Comparison of ENCODE assay signal across 11 cellular contexts in genomic region chr5:159953609-159954008, GRCh38. TPM values are rescaled to one million over a fixed set of nuclear protein-coding genes. Genes with fewer than 3 reads are reported as not detected.
"Had no signal": no experiment of that assay in that cellular context is flagged by ENCODE, and none has a peak within 500 bp of the region (broad histone marks: within the 10 kb centered on the region; RNA-seq: fewer than 3 reads in every experiment).

No MANE protein-coding gene starts in this region.

- H3K4me1 ChIP-seq: HAP-1 had no signal

- FAIRE-seq: HTR-8/SVneo had no signal

- H3K9ac ChIP-seq: GM23248 had no signal

- H3K36me3 Mint-ChIP-seq: IgD-negative memory B cell had no signal

- H3K36me3 ChIP-seq: HAP-1 had no signal

- DNase-seq: GM23248, GOT3, H7, HFFc6, KBM-7 had no signal

- H2AFZ ChIP-seq: GM23248 had no signal

- ATAC-seq: HCT116 had no signal

- H3K4me3 Mint-ChIP-seq: HFFc6 had no signal

- H3K4me3 ChIP-seq: GM23248, HAP-1 had no signal

- H3K27ac ChIP-seq: GM23248 had no signal

- H3K9me3 ChIP-seq: HAP-1 had no signal

- H3K27ac Mint-ChIP-seq: HFFc6, IgD-negative memory B cell had no signal

- H3K9me3 Mint-ChIP-seq: HFFc6, IgD-negative memory B cell had no signal

RNA-seq across cellular contexts. Expression of gene ADRA1B, which starts 37.3 kb away (rescaled TPM):
- total RNA-seq: H4, HT-29 had no signal
- polyA plus RNA-seq: GM23248, IgD-negative memory B cell had no signal
